In genomic region chr5:77852514-77853352, GRCh38 we compare ENCODE assay signal across 8 cellular contexts.
DNase-seq lines count a peak whose midpoint lies in the region; ATAC-seq and TF ChIP-seq lines count a peak whose summit lies in the region.

No MANE protein-coding gene starts in this region.

- TF ChIP-seq POLR2A in transverse colon (IDR thresholded peaks at IDR 0.05), result no peak

- H3K27me3 ChIP-seq in DOHH2 (ENCODE audit: control insufficient read depth, low read length) (no peaks in the 10 kb centered on the region), transverse colon (peaks cover 40% of the 10 kb centered on the region)
- no peaks in the 10 kb centered on the region for H3K27me3 ChIP-seq in naive thymus-derived CD4-positive, alpha-beta T cell (ENCODE audit: control insufficient read depth in 2 of 2, insufficient read depth in 2 of 2, low read length in 2 of 2)

- TF ChIP-seq EP300 in transverse colon (IDR thresholded peaks at IDR 0.05; ENCODE audit: low read depth), result no peak

- no peaks in the 10 kb centered on the region for H3K79me2 ChIP-seq in DOHH2 (ENCODE audit: control insufficient read depth, low read length)

- TF ChIP-seq CTCF in DOHH2 (IDR thresholded peaks at IDR 0.05; ENCODE audit: low read depth, low read length, poor library complexity, severe bottlenecking), result no peak
- no peak for TF ChIP-seq CTCF in fibroblast of mammary gland (conservative IDR thresholded peaks at IDR 0.05; ENCODE audit: control insufficient read depth, insufficient read depth, low read depth, low read length)
- TF ChIP-seq CTCF in transverse colon (IDR thresholded peaks at IDR 0.05), result no peak

- H3K4me3 ChIP-seq in DOHH2 (ENCODE audit: low read length) (peak overlapping the region; percentile 81), fibroblast of mammary gland (ENCODE audit: control insufficient read depth, low read depth, low read length) (peak overlapping the region; percentile 52), transverse colon (peak overlapping the region; percentile 36 to 55 (median 46))
- peak overlapping the region; percentile 42 for H3K4me3 ChIP-seq in naive thymus-derived CD4-positive, alpha-beta T cell (ENCODE audit: low read length)

- no peaks in the 10 kb centered on the region for H3K9me3 ChIP-seq in DOHH2 (ENCODE audit: control insufficient read depth, insufficient read depth, low read length)
- H3K9me3 ChIP-seq in naive thymus-derived CD4-positive, alpha-beta T cell (ENCODE audit: control insufficient read depth in 2 of 3, low read length in 3 of 3), result no peaks in the 10 kb centered on the region
- no peaks in the 10 kb centered on the region for H3K9me3 ChIP-seq in transverse colon

- DNase-seq in Kasumi-1 (lab: John Stamatoyannopoulos, UW) (peak; percentile 40 to 53), fibroblast of mammary gland (ENCODE audit: low read depth) (peak; percentile 55), transverse colon (peak; percentile 39)
- DNase-seq in activated CD8-positive, alpha-beta memory T cell treated with anti-CD3 and anti-CD28 coated beads, Interleukin-2, amount 10 ng/mL, durations not matched to agents 7 days and 5 days, result peak; percentile 59
- DNase-seq in naive thymus-derived CD4-positive, alpha-beta T cell, result peak in 8 of 9 donors; percentile 6 to 45 (median 30)
- no peak for DNase-seq in activated effector memory CD4-positive, alpha-beta T cell treated with anti-CD3 and anti-CD28 coated beads, Interleukin-2, amount 50 U/mL, for 16 hours

- CTCF ChIA-PET in activated CD8-positive, alpha-beta memory T cell treated with anti-CD3 and anti-CD28 coated beads, Interleukin-2, amount 10 ng/mL, durations not matched to agents 7 days and 5 days (lab: Charles Lee), result interaction anchor here (0.7 to 1.5 kb wide), 2 partner anchors 14 to 20 kb away, joined by 3 read pairs; no protein-coding TSS in a partner anchor
- CTCF ChIA-PET in naive thymus-derived CD4-positive, alpha-beta T cell (lab: Charles Lee), result no interaction called here

- H3F3A ChIP-seq in DOHH2 (ENCODE audit: control insufficient read depth, insufficient read depth), result peaks cover 11% of the 10 kb centered on the region

- in situ Hi-C loops in transverse colon (cut with MboI; ENCODE audit: low pct_ligation_motif_present in 1 of 4, low pct_unique_long_range_greater_than_20kb in 1 of 4, low sequenced_read_pairs in 3 of 4), result no loop called here

- H3K27me3 Mint-ChIP-seq in activated CD8-positive, alpha-beta memory T cell treated with anti-CD3 and anti-CD28 coated beads, Interleukin-2, amount 10 ng/mL, durations not matched to agents 7 days and 5 days, result peaks cover 42% of the 10 kb centered on the region
- peaks cover 16 to 74% (median 55%) of the 10 kb centered on the region in 5 donors for H3K27me3 Mint-ChIP-seq in naive thymus-derived CD4-positive, alpha-beta T cell

- 4 to 14% methylated on average over 6 to 28 of the region's 28 CpGs for WGBS in transverse colon (ENCODE audit: low coverage in 1 of 2), 2 donors

- peak; percentile 71 for ATAC-seq in GM21423 (IDR thresholded peaks at IDR 0.05; ENCODE audit: unreplicated experiment)
- peak; percentile 76 for ATAC-seq in activated CD8-positive, alpha-beta memory T cell treated with anti-CD3 and anti-CD28 coated beads, Interleukin-2, amount 10 ng/mL, durations not matched to agents 7 days and 5 days
- peak; percentile 79 for ATAC-seq in naive thymus-derived CD4-positive, alpha-beta T cell

- POLR2A ChIA-PET in naive thymus-derived CD4-positive, alpha-beta T cell (lab: Charles Lee), result no interaction called here

- H3K4me3 Mint-ChIP-seq in activated CD8-positive, alpha-beta memory T cell treated with anti-CD3 and anti-CD28 coated beads, Interleukin-2, amount 10 ng/mL, durations not matched to agents 7 days and 5 days, result peak overlapping the region; percentile 74
- peak overlapping the region; percentile 79 to 92 (median 84) for H3K4me3 Mint-ChIP-seq in naive thymus-derived CD4-positive, alpha-beta T cell

- H3K27ac ChIP-seq in DOHH2 (ENCODE audit: low read depth, low read length) (peak overlapping the region; percentile 59), transverse colon (peak overlapping the region in 1 of 4 donors; percentile 8)
- H3K27ac ChIP-seq in naive thymus-derived CD4-positive, alpha-beta T cell (ENCODE audit: low read depth, low read length), result no peak overlapping the region

- H3K4me2 ChIP-seq in DOHH2 (ENCODE audit: low read length), result peak overlapping the region; percentile 90

- no peaks in the 10 kb centered on the region for H3K9me2 ChIP-seq in DOHH2 (replicated peaks; ENCODE audit: control insufficient read depth, low read length)

- peaks cover 22% of the 10 kb centered on the region for H3K4me1 Mint-ChIP-seq in activated CD8-positive, alpha-beta memory T cell treated with anti-CD3 and anti-CD28 coated beads, Interleukin-2, amount 10 ng/mL, durations not matched to agents 7 days and 5 days
- peaks cover 10 to 30% (median 18%) of the 10 kb centered on the region in 7 donors for H3K4me1 Mint-ChIP-seq in naive thymus-derived CD4-positive, alpha-beta T cell

- no peaks in the 10 kb centered on the region for H3K36me3 Mint-ChIP-seq in activated CD8-positive, alpha-beta memory T cell treated with anti-CD3 and anti-CD28 coated beads, Interleukin-2, amount 10 ng/mL, durations not matched to agents 7 days and 5 days
- no peaks in the 10 kb centered on the region for H3K36me3 Mint-ChIP-seq in naive thymus-derived CD4-positive, alpha-beta T cell

- H3K36me3 ChIP-seq in DOHH2 (ENCODE audit: control insufficient read depth, low read length), result no peaks in the 10 kb centered on the region
- H3K36me3 ChIP-seq in naive thymus-derived CD4-positive, alpha-beta T cell (ENCODE audit: control insufficient read depth in 2 of 3, insufficient read depth in 3 of 3, low read length in 3 of 3), result no peaks in the 10 kb centered on the region
- no peaks in the 10 kb centered on the region for H3K36me3 ChIP-seq in transverse colon

- H3K9me3 Mint-ChIP-seq in activated CD8-positive, alpha-beta memory T cell treated with anti-CD3 and anti-CD28 coated beads, Interleukin-2, amount 10 ng/mL, durations not matched to agents 7 days and 5 days (ENCODE audit: low read depth), result no peaks in the 10 kb centered on the region
- peaks cover 0 to 4% (median 0%) of the 10 kb centered on the region in 11 donors for H3K9me3 Mint-ChIP-seq in naive thymus-derived CD4-positive, alpha-beta T cell

- intact Hi-C loops in naive thymus-derived CD4-positive, alpha-beta T cell (cut with micrococcal nuclease), result loop anchor here (5.0 to 10.0 kb wide), 3 partner anchors 75 to 210 kb away; partner anchors contain the start of gene TBCA (in 2 of the 2)
- intact Hi-C loops in transverse colon (cut with DNase I; ENCODE audit: low total_unique reads), result no loop called here

- H4K20me1 ChIP-seq in DOHH2 (ENCODE audit: control insufficient read depth, insufficient read depth, low read depth, low read length), result no peaks in the 10 kb centered on the region

- H3K4me1 ChIP-seq in DOHH2 (ENCODE audit: control insufficient read depth, low read length) (peaks cover 18% of the 10 kb centered on the region), transverse colon (peaks cover 0 to 16% (median 9%) of the 10 kb centered on the region in 4 donors)
- peaks cover 0 to 13% of the 10 kb centered on the region in 2 donors for H3K4me1 ChIP-seq in naive thymus-derived CD4-positive, alpha-beta T cell (ENCODE audit: control insufficient read depth in 2 of 2, insufficient read depth in 2 of 2, low read length in 2 of 2)

- H3K27ac Mint-ChIP-seq in activated CD8-positive, alpha-beta memory T cell treated with anti-CD3 and anti-CD28 coated beads, Interleukin-2, amount 10 ng/mL, durations not matched to agents 7 days and 5 days, result peak overlapping the region; percentile 50
- peak overlapping the region in 8 of 9 donors; percentile 2 to 86 (median 48) for H3K27ac Mint-ChIP-seq in naive thymus-derived CD4-positive, alpha-beta T cell
